1 cellular context compared by ENCODE assay signal in genomic region chr22:37559901-37560681, GRCh38.
TF ChIP-seq lines count a peak whose summit lies in the region.

TSS of gene CDC42EP1 (plus strand) at chr22:37560480. CDS start at chr22:37566350, 5,870 bp downstream.

TF ChIP-seq in H1, 55 proteins besides CTCF, POLR2A, EP300 and RAD21 (continued from another document):
- TF ChIP-seq MAX (IDR thresholded peaks at IDR 0.05) (peak; percentile 40), CHD1 (IDR thresholded peaks at IDR 0.05; ENCODE audit: low read depth, low read length) (no peak), POU5F1 (IDR thresholded peaks at IDR 0.05; ENCODE audit: low read depth, low read length) (no peak), GTF2F1 (IDR thresholded peaks at IDR 0.05; ENCODE audit: borderline replicate concordance, low read depth, low read length) (no peak), EZH2 (IDR thresholded peaks at IDR 0.05; ENCODE audit: low read depth, low read length, severe bottlenecking) (no peak), E2F6 (IDR thresholded peaks at IDR 0.05) (no peak; the same call in 1 of the 2 replicates), EGR1 (IDR thresholded peaks at IDR 0.05; ENCODE audit: borderline replicate concordance, low read depth, low read length) (peak; percentile 50; the same call in 1 of the 2 replicates), KDM5A (IDR thresholded peaks at IDR 0.05; ENCODE audit: low read length) (no peak), PHF8 (conservative IDR thresholded peaks at IDR 0.05; ENCODE audit: low read depth, low read length) (no peak), KDM4A (IDR thresholded peaks at IDR 0.05; ENCODE audit: low read depth, low read length, severe bottlenecking) (no peak), CBX8 (IDR thresholded peaks at IDR 0.05; ENCODE audit: borderline replicate concordance, low read depth, low read length) (no peak), ASH2L (IDR thresholded peaks at IDR 0.05; ENCODE audit: low read length) (no peak), RFX5 (IDR thresholded peaks at IDR 0.05; ENCODE audit: borderline replicate concordance, low read depth, low read length) (no peak), SRF (IDR thresholded peaks at IDR 0.05; ENCODE audit: low read depth, low read length) (no peak), CHD7 (IDR thresholded peaks at IDR 0.05; ENCODE audit: insufficient replicate concordance, low read length) (no peak), BCL11A (IDR thresholded peaks at IDR 0.05; ENCODE audit: low read depth in 2 of 2, low read length in 2 of 2) (no peak), NANOG (IDR thresholded peaks at IDR 0.05; ENCODE audit: insufficient read depth, low read depth, low read length, poor library complexity, severe bottlenecking) (no peak), ZNF274 (IDR thresholded peaks at IDR 0.05; ENCODE audit: borderline replicate concordance, extremely low read depth, low read length) (no peak), CEBPB (IDR thresholded peaks at IDR 0.05; ENCODE audit: low read depth, low read length) (no peak), TAF1 (IDR thresholded peaks at IDR 0.05; ENCODE audit: low read depth, low read length) (peak; percentile 41; the same call in 1 of the 2 replicates)
